ENCODE assay signal across 2 cellular contexts in the genomic region with DNA sequence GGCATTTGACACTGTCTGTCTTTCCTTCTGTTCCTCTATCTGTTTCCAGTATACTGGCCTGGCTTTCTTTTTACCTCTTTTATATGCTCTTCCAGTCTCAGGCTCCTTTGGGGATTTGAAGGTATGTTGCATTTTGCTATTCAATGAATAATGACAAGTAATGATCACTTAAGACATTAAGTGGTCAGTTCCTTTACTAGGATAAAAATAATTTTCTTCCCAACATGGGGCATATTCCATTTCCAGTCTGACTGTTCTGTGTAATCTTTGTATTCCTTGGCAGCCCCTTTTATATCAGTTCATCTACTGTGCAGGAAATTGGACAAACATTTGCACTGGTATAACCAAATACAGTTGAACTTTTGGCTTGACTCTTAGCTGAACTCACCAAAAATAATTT.
TF ChIP-seq lines count a peak whose summit lies in the region.

No MANE protein-coding gene starts in this region.

TF ChIP-seq in SK-N-SH, 30 proteins besides CTCF, POLR2A, EP300 and RAD21 (continues in another document):
- no peak for TF ChIP-seq GATA2 (CRISPR knock-in tag; IDR thresholded peaks at IDR 0.05)
- no peak for TF ChIP-seq JUND (IDR thresholded peaks at IDR 0.05)
- no peak for TF ChIP-seq FOSL2 (IDR thresholded peaks at IDR 0.05; ENCODE audit: borderline replicate concordance, low read depth)
- TF ChIP-seq, protein P1, sequence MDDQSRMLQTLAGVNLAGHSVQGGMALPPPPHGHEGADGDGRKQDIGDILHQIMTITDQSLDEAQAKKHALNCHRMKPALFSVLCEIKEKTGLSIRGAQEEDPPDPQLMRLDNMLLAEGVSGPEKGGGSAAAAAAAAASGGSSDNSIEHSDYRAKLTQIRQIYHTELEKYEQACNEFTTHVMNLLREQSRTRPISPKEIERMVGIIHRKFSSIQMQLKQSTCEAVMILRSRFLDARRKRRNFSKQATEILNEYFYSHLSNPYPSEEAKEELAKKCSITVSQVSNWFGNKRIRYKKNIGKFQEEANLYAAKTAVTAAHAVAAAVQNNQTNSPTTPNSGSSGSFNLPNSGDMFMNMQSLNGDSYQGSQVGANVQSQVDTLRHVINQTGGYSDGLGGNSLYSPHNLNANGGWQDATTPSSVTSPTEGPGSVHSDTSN (IDR thresholded peaks at IDR 0.05): peak; percentile 66; the same call in 1 of the 2 replicates
- no peak for TF ChIP-seq TAF1 (IDR thresholded peaks at IDR 0.05; ENCODE audit: borderline replicate concordance, low read depth, low read length)
- TF ChIP-seq RXRA (IDR thresholded peaks at IDR 0.05; ENCODE audit: borderline replicate concordance, low read depth): peak; percentile 78; the same call in 1 of the 2 replicates
- peak; percentile 65; the same call in 1 of the 2 replicates for TF ChIP-seq NFIC (IDR thresholded peaks at IDR 0.05; ENCODE audit: borderline replicate concordance)
- TF ChIP-seq ELF1 (IDR thresholded peaks at IDR 0.05): no peak
- TF ChIP-seq POLR2AphosphoS5 (IDR thresholded peaks at IDR 0.05; ENCODE audit: low read depth, low read length): no peak; the same call in 1 of the 2 replicates
- peak; percentile 66 for TF ChIP-seq TCF12 (IDR thresholded peaks at IDR 0.05)
- TF ChIP-seq, protein P2, sequence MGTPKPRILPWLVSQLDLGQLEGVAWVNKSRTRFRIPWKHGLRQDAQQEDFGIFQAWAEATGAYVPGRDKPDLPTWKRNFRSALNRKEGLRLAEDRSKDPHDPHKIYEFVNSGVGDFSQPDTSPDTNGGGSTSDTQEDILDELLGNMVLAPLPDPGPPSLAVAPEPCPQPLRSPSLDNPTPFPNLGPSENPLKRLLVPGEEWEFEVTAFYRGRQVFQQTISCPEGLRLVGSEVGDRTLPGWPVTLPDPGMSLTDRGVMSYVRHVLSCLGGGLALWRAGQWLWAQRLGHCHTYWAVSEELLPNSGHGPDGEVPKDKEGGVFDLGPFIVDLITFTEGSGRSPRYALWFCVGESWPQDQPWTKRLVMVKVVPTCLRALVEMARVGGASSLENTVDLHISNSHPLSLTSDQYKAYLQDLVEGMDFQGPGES (IDR thresholded peaks at IDR 0.05; ENCODE audit: low read depth, low read length): no peak
- TF ChIP-seq TEAD4 (IDR thresholded peaks at IDR 0.05; ENCODE audit: borderline replicate concordance, insufficient read depth): no peak
- TF ChIP-seq FOXJ3 (CRISPR knock-in tag; IDR thresholded peaks at IDR 0.05): no peak
- no peak for TF ChIP-seq SIN3A (IDR thresholded peaks at IDR 0.05; ENCODE audit: borderline replicate concordance, low read depth, low read length)
- TF ChIP-seq, protein P3, sequence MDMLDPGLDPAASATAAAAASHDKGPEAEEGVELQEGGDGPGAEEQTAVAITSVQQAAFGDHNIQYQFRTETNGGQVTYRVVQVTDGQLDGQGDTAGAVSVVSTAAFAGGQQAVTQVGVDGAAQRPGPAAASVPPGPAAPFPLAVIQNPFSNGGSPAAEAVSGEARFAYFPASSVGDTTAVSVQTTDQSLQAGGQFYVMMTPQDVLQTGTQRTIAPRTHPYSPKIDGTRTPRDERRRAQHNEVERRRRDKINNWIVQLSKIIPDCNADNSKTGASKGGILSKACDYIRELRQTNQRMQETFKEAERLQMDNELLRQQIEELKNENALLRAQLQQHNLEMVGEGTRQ (IDR thresholded peaks at IDR 0.05; ENCODE audit: borderline replicate concordance, low read depth, low read length): no peak
- no peak for TF ChIP-seq GABPA (IDR thresholded peaks at IDR 0.05; ENCODE audit: low read depth)
- TF ChIP-seq, protein P4, sequence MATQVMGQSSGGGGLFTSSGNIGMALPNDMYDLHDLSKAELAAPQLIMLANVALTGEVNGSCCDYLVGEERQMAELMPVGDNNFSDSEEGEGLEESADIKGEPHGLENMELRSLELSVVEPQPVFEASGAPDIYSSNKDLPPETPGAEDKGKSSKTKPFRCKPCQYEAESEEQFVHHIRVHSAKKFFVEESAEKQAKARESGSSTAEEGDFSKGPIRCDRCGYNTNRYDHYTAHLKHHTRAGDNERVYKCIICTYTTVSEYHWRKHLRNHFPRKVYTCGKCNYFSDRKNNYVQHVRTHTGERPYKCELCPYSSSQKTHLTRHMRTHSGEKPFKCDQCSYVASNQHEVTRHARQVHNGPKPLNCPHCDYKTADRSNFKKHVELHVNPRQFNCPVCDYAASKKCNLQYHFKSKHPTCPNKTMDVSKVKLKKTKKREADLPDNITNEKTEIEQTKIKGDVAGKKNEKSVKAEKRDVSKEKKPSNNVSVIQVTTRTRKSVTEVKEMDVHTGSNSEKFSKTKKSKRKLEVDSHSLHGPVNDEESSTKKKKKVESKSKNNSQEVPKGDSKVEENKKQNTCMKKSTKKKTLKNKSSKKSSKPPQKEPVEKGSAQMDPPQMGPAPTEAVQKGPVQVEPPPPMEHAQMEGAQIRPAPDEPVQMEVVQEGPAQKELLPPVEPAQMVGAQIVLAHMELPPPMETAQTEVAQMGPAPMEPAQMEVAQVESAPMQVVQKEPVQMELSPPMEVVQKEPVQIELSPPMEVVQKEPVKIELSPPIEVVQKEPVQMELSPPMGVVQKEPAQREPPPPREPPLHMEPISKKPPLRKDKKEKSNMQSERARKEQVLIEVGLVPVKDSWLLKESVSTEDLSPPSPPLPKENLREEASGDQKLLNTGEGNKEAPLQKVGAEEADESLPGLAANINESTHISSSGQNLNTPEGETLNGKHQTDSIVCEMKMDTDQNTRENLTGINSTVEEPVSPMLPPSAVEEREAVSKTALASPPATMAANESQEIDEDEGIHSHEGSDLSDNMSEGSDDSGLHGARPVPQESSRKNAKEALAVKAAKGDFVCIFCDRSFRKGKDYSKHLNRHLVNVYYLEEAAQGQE (IDR thresholded peaks at IDR 0.05; ENCODE audit: low read depth, low read length): no peak
- no peak for TF ChIP-seq CHD2 (IDR thresholded peaks at IDR 0.05; ENCODE audit: low read length, partially characterized antibody)
- no peak for TF ChIP-seq RCOR1 (IDR thresholded peaks at IDR 0.05; ENCODE audit: low read length)
- no peak for TF ChIP-seq EZH2phosphoT487 (IDR thresholded peaks at IDR 0.05; ENCODE audit: borderline replicate concordance, low read depth)
- TF ChIP-seq, protein P5, sequence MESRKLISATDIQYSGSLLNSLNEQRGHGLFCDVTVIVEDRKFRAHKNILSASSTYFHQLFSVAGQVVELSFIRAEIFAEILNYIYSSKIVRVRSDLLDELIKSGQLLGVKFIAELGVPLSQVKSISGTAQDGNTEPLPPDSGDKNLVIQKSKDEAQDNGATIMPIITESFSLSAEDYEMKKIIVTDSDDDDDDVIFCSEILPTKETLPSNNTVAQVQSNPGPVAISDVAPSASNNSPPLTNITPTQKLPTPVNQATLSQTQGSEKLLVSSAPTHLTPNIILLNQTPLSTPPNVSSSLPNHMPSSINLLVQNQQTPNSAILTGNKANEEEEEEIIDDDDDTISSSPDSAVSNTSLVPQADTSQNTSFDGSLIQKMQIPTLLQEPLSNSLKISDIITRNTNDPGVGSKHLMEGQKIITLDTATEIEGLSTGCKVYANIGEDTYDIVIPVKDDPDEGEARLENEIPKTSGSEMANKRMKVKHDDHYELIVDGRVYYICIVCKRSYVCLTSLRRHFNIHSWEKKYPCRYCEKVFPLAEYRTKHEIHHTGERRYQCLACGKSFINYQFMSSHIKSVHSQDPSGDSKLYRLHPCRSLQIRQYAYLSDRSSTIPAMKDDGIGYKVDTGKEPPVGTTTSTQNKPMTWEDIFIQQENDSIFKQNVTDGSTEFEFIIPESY (IDR thresholded peaks at IDR 0.05; ENCODE audit: borderline replicate concordance, low read depth): no peak
- TF ChIP-seq SMC3 (IDR thresholded peaks at IDR 0.05; ENCODE audit: low read depth, low read length): no peak

TF ChIP-seq in endothelial cell of umbilical vein, 7 proteins besides CTCF, POLR2A, EP300 and RAD21:
- TF ChIP-seq POLR2AphosphoS5 (IDR thresholded peaks at IDR 0.05; ENCODE audit: insufficient read depth, low read depth, low read length) (no peak), GATA2 (IDR thresholded peaks at IDR 0.05; ENCODE audit: insufficient read depth, insufficient read length, low read depth, low read length) (peak; percentile 42), JUN (IDR thresholded peaks at IDR 0.05; ENCODE audit: borderline replicate concordance, insufficient read depth, insufficient read length, low read depth) (no peak), FOS (IDR thresholded peaks at IDR 0.05; ENCODE audit: borderline replicate concordance, insufficient read depth, low read length) (no peak), MYC (IDR thresholded peaks at IDR 0.05; ENCODE audit: low read depth, low read length) (no peak)
- TF ChIP-seq, protein P6, sequence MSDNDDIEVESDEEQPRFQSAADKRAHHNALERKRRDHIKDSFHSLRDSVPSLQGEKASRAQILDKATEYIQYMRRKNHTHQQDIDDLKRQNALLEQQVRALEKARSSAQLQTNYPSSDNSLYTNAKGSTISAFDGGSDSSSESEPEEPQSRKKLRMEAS (IDR thresholded peaks at IDR 0.05; ENCODE audit: insufficient read depth, insufficient read length): no peak
